17 cellular contexts compared by ENCODE assay signal in genomic region chr22:31730344-31730711, GRCh38. TPM values are rescaled to one million over a fixed set of nuclear protein-coding genes. Genes with fewer than 3 reads are reported as not detected.
DNase-seq lines count a peak whose midpoint lies in the region; ATAC-seq and TF ChIP-seq lines count a peak whose summit lies in the region.
"Had no signal": no experiment of that assay in that cellular context is flagged by ENCODE, and none has a peak within 500 bp of the region (broad histone marks: within the 10 kb centered on the region; RNA-seq: fewer than 3 reads in every experiment).

No MANE protein-coding gene starts in this region.

- peaks cover 11% of the 10 kb centered on the region for H3K4me1 Mint-ChIP-seq in chondrocyte (ENCODE audit: low read depth)
- H3K4me1 Mint-ChIP-seq: mesothelial cell of epicardium had no signal

- H3K4me3 ChIP-seq in DND-41 (ENCODE audit: low read depth in 1 of 2, low read length in 2 of 2) = no peak overlapping the region
- H3K4me3 ChIP-seq in right lobe of liver = no peak overlapping the region
- H3K4me3 ChIP-seq: heart left ventricle, vagina had no signal

- H3K27ac Mint-ChIP-seq in chondrocyte (ENCODE audit: unreplicated experiment) = no peak overlapping the region
- H3K27ac Mint-ChIP-seq: activated T-helper 2 cell treated with anti-CD3 and anti-CD28 coated beads, Interferon-gamma antibody, Interleukin-2, Interleukin-4, amounts not matched to agents 10 μg/mL and 5 μg/mL and 100 μg/mL, durations not matched to agents 14 hours and 24 hours and 36 hours; mesothelial cell of epicardium had no signal

- no peak overlapping the region for H2AFZ ChIP-seq in DND-41 (ENCODE audit: low read depth, low read length)

- no peak overlapping the region for H3K9ac ChIP-seq in DND-41 (ENCODE audit: low read depth, low read length)

- no peak for ATAC-seq in DND-41 (ENCODE audit: insufficient read depth, low read depth)
- ATAC-seq in right lobe of liver = peak; percentile 14 to 40 (median 29)
- ATAC-seq in HG03439 (IDR thresholded peaks at IDR 0.05; ENCODE audit: unreplicated experiment) = no peak
- ATAC-seq: heart left ventricle, sciatic nerve had no signal

- H3K27me3 Mint-ChIP-seq in chondrocyte (ENCODE audit: low read depth) = no peaks in the 10 kb centered on the region

- H3K4me1 ChIP-seq in DND-41 (ENCODE audit: insufficient read depth, low read length) (no peaks in the 10 kb centered on the region), right lobe of liver (peaks cover 0 to 36% (median 5%) of the 10 kb centered on the region in 4 donors)
- H3K4me1 ChIP-seq: vagina had no signal

- H3K79me2 ChIP-seq in DND-41 (ENCODE audit: insufficient read depth, low read length) = peaks cover 55% of the 10 kb centered on the region

- DNase-seq in DND-41 (no peak), NAMALWA (ENCODE audit: low spot score) (peak; percentile 22), chondrocyte (ENCODE audit: low spot score) (no peak), right lobe of liver (no peak), DMS153 (lab: John Stamatoyannopoulos, UW) (no peak), ACHN (no peak)
- DNase-seq in stimulated activated naive CD4-positive, alpha-beta T cell treated with Interleukin-2 at 50 U/mL for 16 hours (lab: John Stamatoyannopoulos, UW) = no peak
- DNase-seq: COR-L47, heart left ventricle, NCI-H1417, NCI-H2171 treated with DMSO at 0.1 percent for 48 hours, NCI-H774 had no signal

- H3K36me3 ChIP-seq in DND-41 (ENCODE audit: insufficient read depth, low read length) (peaks cover 32% of the 10 kb centered on the region), right lobe of liver (peaks cover 0 to 11% (median 2%) of the 10 kb centered on the region in 4 donors)

- in situ Hi-C loops in ACHN (cut with HindIII; ENCODE audit: low pct_ligation_motif_present, low pct_unique_long_range_greater_than_20kb, low sequenced_read_pairs) = no loop called here

- intact Hi-C loops in right lobe of liver (cut with DNase I) = no loop called here

- H3K27ac ChIP-seq in DND-41 (ENCODE audit: low read length) (no peak overlapping the region), right lobe of liver (no peak overlapping the region)
- H3K27ac ChIP-seq: heart left ventricle, vagina had no signal

- H3K4me3 Mint-ChIP-seq in chondrocyte (ENCODE audit: unreplicated experiment) = no peak overlapping the region
- H3K4me3 Mint-ChIP-seq: mesothelial cell of epicardium had no signal

- TF ChIP-seq POLR2A in right lobe of liver (IDR thresholded peaks at IDR 0.05) = no peak

- no peaks in the 10 kb centered on the region for H3K9me3 Mint-ChIP-seq in chondrocyte (ENCODE audit: low read depth)
- H3K9me3 Mint-ChIP-seq: activated T-helper 2 cell treated with anti-CD3 and anti-CD28 coated beads, Interferon-gamma antibody, Interleukin-2, Interleukin-4, amounts not matched to agents 10 μg/mL and 5 μg/mL and 100 μg/mL, durations not matched to agents 14 hours and 24 hours and 36 hours; mesothelial cell of epicardium had no signal

- no peak overlapping the region for H3K4me2 ChIP-seq in DND-41 (ENCODE audit: insufficient read depth, low read length)

- H3K9me3 ChIP-seq in DND-41 (ENCODE audit: insufficient read depth, low read length, severe bottlenecking) (no peaks in the 10 kb centered on the region), right lobe of liver (no peaks in the 10 kb centered on the region)
- H3K9me3 ChIP-seq: heart left ventricle, vagina had no signal

- 61% methylated on average over 8 of the region's 8 CpGs for WGBS in right lobe of liver (ENCODE audit: insufficient coverage, low coverage, low lambda C conversion rate, missing lambda C conversion rate)

- peak; percentile 16 for TF ChIP-seq CTCF in DND-41 (IDR thresholded peaks at IDR 0.05; ENCODE audit: borderline replicate concordance, extremely low read depth, low read length, poor library complexity, severe bottlenecking)
- peak; percentile 40 for TF ChIP-seq CTCF in chondrocyte (IDR thresholded peaks at IDR 0.05)
- TF ChIP-seq CTCF in right lobe of liver (IDR thresholded peaks at IDR 0.05) = peak in 2 of 4 donors; percentile 20 to 23

- peaks cover 11% of the 10 kb centered on the region; the same call in 1 of the 2 replicates for H4K20me1 ChIP-seq in DND-41 (ENCODE audit: insufficient read depth, low read length)

- peaks cover 5% of the 10 kb centered on the region for H3K36me3 Mint-ChIP-seq in chondrocyte (ENCODE audit: low read depth)

- no peaks in the 10 kb centered on the region for H3K27me3 ChIP-seq in DND-41 (ENCODE audit: insufficient read depth, low read length, poor library complexity)
- H3K27me3 ChIP-seq in right lobe of liver = no peaks in the 10 kb centered on the region
- H3K27me3 ChIP-seq: heart left ventricle, vagina had no signal

RNA-seq across cellular contexts. Expression of gene PRR14L, which starts 19.6 kb away (rescaled TPM):
- total RNA-seq in chondrocyte (45.1 to 50.0 TPM (median 49.1 TPM) in 3 replicates), right lobe of liver (10 to 100 TPM; 11.2 to 22.8 (median 17.0) TPM)

RNA-seq across cellular contexts. Expression of gene DEPDC5, which starts 23.5 kb away (rescaled TPM):
- total RNA-seq in chondrocyte (14.8 to 21.7 TPM (median 17.0 TPM) in 3 replicates), right lobe of liver (10 to 100 TPM in 5 of 6 experiments, 1 to 10 TPM in 1; 9.1 to 22.9 (median 14.6) TPM)

Comparison
In these comparisons a context has a peak if more than half of its experiments do, and no peak if none do; other contexts are left out.
1. ATAC-seq: peak in right lobe of liver (4 of 4); none in DND-41 (single experiment) and HG03439 (single experiment).